ENCODE assay signal across 1 cellular context in genomic region chr14:35342160-35343010, GRCh38.
A peak's percentile ranks its signal among the peaks of the same experiment; 100 is the strongest.
TF ChIP-seq lines count a peak whose summit lies in the region.

No MANE protein-coding gene starts in this region.

TF ChIP-seq in HepG2, 621 proteins besides CTCF, POLR2A, EP300 and RAD21 (continued from another document and continues in another):
- TF ChIP-seq IRF1 (CRISPR knock-in tag; IDR thresholded peaks at IDR 0.05; ENCODE audit: low read depth), result no peak
- no peak for TF ChIP-seq ZSCAN31 (CRISPR knock-in tag; IDR thresholded peaks at IDR 0.05; ENCODE audit: low read depth)
- peak; percentile 77; the same call in 1 of the 2 replicates for TF ChIP-seq ZNF232 (CRISPR knock-in tag; IDR thresholded peaks at IDR 0.05; ENCODE audit: borderline replicate concordance)
- TF ChIP-seq ZFYVE20 (CRISPR knock-in tag; IDR thresholded peaks at IDR 0.05; ENCODE audit: borderline replicate concordance, low read depth), result no peak
- no peak for TF ChIP-seq AHDC1 (CRISPR knock-in tag; IDR thresholded peaks at IDR 0.05; ENCODE audit: borderline replicate concordance)
- peak; percentile 70 for TF ChIP-seq ZBTB26 (CRISPR knock-in tag; IDR thresholded peaks at IDR 0.05; ENCODE audit: borderline replicate concordance)
- peak; percentile 68; the same call in 1 of the 2 replicates for TF ChIP-seq SPEN (CRISPR knock-in tag; IDR thresholded peaks at IDR 0.05; ENCODE audit: low read depth)
- peak; percentile 58; the same call in 1 of the 2 replicates for TF ChIP-seq ZNF543 (CRISPR knock-in tag; IDR thresholded peaks at IDR 0.05)
- TF ChIP-seq HMGA1 (CRISPR knock-in tag; conservative IDR thresholded peaks at IDR 0.05), result no peak
- TF ChIP-seq TEAD3 (CRISPR knock-in tag; optimal IDR thresholded peaks at IDR 0.05; ENCODE audit: borderline replicate concordance), result no peak
- no peak for TF ChIP-seq ZNF318 (CRISPR knock-in tag; IDR thresholded peaks at IDR 0.05)
- TF ChIP-seq GMEB1 (CRISPR knock-in tag; IDR thresholded peaks at IDR 0.05; ENCODE audit: borderline replicate concordance), result peak; percentile 38; the same call in 1 of the 2 replicates
- no peak for TF ChIP-seq TP53 (CRISPR knock-in tag; conservative IDR thresholded peaks at IDR 0.05)
- TF ChIP-seq ZKSCAN5 (CRISPR knock-in tag; IDR thresholded peaks at IDR 0.05), result 0 out of 2 replicates have a peak, but pooled peaks have one; percentile 62
- peak; percentile 84; the same call in 1 of the 2 replicates for TF ChIP-seq SATB2 (CRISPR knock-in tag; IDR thresholded peaks at IDR 0.05)
- TF ChIP-seq ZBTB46 (CRISPR knock-in tag; IDR thresholded peaks at IDR 0.05; ENCODE audit: borderline replicate concordance), result 0 out of 2 replicates have a peak, but pooled peaks have one; percentile 22
- no peak for TF ChIP-seq PAXIP1 (CRISPR knock-in tag; conservative IDR thresholded peaks at IDR 0.05)
- TF ChIP-seq ZBTB4 (CRISPR knock-in tag; IDR thresholded peaks at IDR 0.05; ENCODE audit: borderline replicate concordance), result no peak
- TF ChIP-seq ARNTL (CRISPR knock-in tag; IDR thresholded peaks at IDR 0.05), result no peak
- TF ChIP-seq RBFOX2 (IDR thresholded peaks at IDR 0.05; ENCODE audit: low read depth, low read length), result 0 out of 2 replicates have a peak, but pooled peaks have one; percentile 1
- 0 out of 2 replicates have a peak, but pooled peaks have one; percentile 5 for TF ChIP-seq ZNF101 (CRISPR knock-in tag; IDR thresholded peaks at IDR 0.05; ENCODE audit: borderline replicate concordance, low read depth)
- TF ChIP-seq MTA3 (CRISPR knock-in tag; IDR thresholded peaks at IDR 0.05), result no peak
- peak; percentile 68; the same call in 1 of the 2 replicates for TF ChIP-seq KDM2A (CRISPR knock-in tag; IDR thresholded peaks at IDR 0.05; ENCODE audit: borderline replicate concordance, low read depth)
